In the genomic region with DNA sequence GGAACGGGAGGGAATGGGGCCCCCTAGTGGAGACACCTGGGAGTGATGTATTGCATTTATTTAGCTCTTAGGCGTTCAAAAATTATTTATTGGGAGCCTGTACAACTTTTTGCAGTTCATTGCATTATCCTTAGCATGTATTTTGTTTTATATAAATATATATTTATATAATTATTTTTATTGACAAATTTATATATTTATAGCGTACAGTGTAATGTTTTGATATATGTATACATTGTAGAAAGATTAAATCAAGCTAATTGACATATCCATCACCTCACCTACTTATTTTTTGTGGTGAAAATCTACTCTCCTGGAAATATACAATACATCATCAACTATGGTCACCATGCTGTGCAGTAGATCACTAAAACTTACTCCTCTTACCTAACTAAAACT, we compare ENCODE assay signal across 8 cellular contexts. TPM values are rescaled to one million over a fixed set of nuclear protein-coding genes. Genes with fewer than 3 reads are reported as not detected.
DNase-seq lines count a peak whose midpoint lies in the region; ATAC-seq and TF ChIP-seq lines count a peak whose summit lies in the region.

No MANE protein-coding gene starts in this region.

- DNase-seq in GM13977 (ENCODE audit: low spot score): no peak
- DNase-seq in fibroblast of the aortic adventitia (ENCODE audit: low read depth): no peak
- no peak for DNase-seq in SHP77 treated with DMSO at 0.1 percent for 48 hours (lab: John Stamatoyannopoulos, UW)
- no peak for DNase-seq in GM03348 (ENCODE audit: low spot score)
- no peak for DNase-seq in posterior vena cava (ENCODE audit: low spot score)

- H3K4me1 ChIP-seq in skeletal muscle tissue (ENCODE audit: control insufficient read depth in 3 of 3, insufficient read depth in 3 of 3, low read length in 3 of 3): peaks cover 10 to 18% (median 11%) of the 10 kb centered on the region in 3 donors

- intact Hi-C loops in posterior vena cava (cut with DNase I): no loop called here

- H3K36me3 ChIP-seq in skeletal muscle tissue (ENCODE audit: control insufficient read depth in 3 of 3, insufficient read depth in 3 of 3, low read length in 3 of 3): peaks cover 0 to 3% (median 0%) of the 10 kb centered on the region in 3 donors

- in situ Hi-C loops in GM13977 (cut with MboI; ENCODE audit: low pct_unique_long_range_greater_than_20kb, low sequenced_read_pairs, unreplicated experiment): no loop called here

- no peaks in the 10 kb centered on the region for H3K27me3 ChIP-seq in skeletal muscle tissue (ENCODE audit: control insufficient read depth in 3 of 3, insufficient read depth in 3 of 3, low read length in 3 of 3)

- H3K9ac ChIP-seq in skeletal muscle tissue (ENCODE audit: low read depth in 1 of 3, low read length in 3 of 3): peak overlapping the region in 2 of 3 donors; percentile 80 to 95

- ATAC-seq in GM21390 (IDR thresholded peaks at IDR 0.05; ENCODE audit: unreplicated experiment): no peak

- peak overlapping the region; percentile 81 for H3K4me3 ChIP-seq in WI38 (ENCODE audit: low read depth, low read length)
- peak overlapping the region; percentile 78 for H3K4me3 ChIP-seq in fibroblast of the aortic adventitia (ENCODE audit: low read depth, low read length)
- H3K4me3 ChIP-seq in skeletal muscle tissue (ENCODE audit: low read length in 3 of 3): peak overlapping the region; percentile 83 to 92 (median 88)

- TF ChIP-seq CTCF in GM13977 (IDR thresholded peaks at IDR 0.05; ENCODE audit: extremely low read depth, insufficient read depth, missing control alignments) (peak; percentile 79), WI38 (IDR thresholded peaks at IDR 0.05; ENCODE audit: low read depth, low read length) (peak; percentile 73), fibroblast of the aortic adventitia (IDR thresholded peaks at IDR 0.05; ENCODE audit: insufficient read depth, low read length) (peak; percentile 80)

- H3K9me3 ChIP-seq in skeletal muscle tissue (ENCODE audit: control insufficient read depth in 3 of 3, low read length in 3 of 3): no peaks in the 10 kb centered on the region

- H3K27ac ChIP-seq in skeletal muscle tissue (ENCODE audit: low read depth, low read length): peak overlapping the region; percentile 96

RNA-seq across cellular contexts. Expression of a gene that starts 1.0 kb away (rescaled TPM):
- total RNA-seq in fibroblast of the aortic adventitia (ENCODE audit: low replicate concordance): 4.9 and 8.6 TPM in 2 replicates
- 10.4 TPM for total RNA-seq in skeletal muscle tissue
- total RNA-seq in posterior vena cava: 10 to 100 TPM in 1 of 2 donors, 1 to 10 TPM in 1; 8.9 to 11.7 TPM

RNA-seq across cellular contexts. Expression of a gene that starts 39.8 kb away (rescaled TPM):
- 64.6 and 181 TPM in 2 replicates for total RNA-seq in fibroblast of the aortic adventitia (ENCODE audit: low replicate concordance)
- total RNA-seq in skeletal muscle tissue: 29.2 TPM
- total RNA-seq in posterior vena cava: 10 to 100 TPM; 46.8 to 55.5 TPM
